ENCODE assay signal across 2 cellular contexts in the genomic region with DNA sequence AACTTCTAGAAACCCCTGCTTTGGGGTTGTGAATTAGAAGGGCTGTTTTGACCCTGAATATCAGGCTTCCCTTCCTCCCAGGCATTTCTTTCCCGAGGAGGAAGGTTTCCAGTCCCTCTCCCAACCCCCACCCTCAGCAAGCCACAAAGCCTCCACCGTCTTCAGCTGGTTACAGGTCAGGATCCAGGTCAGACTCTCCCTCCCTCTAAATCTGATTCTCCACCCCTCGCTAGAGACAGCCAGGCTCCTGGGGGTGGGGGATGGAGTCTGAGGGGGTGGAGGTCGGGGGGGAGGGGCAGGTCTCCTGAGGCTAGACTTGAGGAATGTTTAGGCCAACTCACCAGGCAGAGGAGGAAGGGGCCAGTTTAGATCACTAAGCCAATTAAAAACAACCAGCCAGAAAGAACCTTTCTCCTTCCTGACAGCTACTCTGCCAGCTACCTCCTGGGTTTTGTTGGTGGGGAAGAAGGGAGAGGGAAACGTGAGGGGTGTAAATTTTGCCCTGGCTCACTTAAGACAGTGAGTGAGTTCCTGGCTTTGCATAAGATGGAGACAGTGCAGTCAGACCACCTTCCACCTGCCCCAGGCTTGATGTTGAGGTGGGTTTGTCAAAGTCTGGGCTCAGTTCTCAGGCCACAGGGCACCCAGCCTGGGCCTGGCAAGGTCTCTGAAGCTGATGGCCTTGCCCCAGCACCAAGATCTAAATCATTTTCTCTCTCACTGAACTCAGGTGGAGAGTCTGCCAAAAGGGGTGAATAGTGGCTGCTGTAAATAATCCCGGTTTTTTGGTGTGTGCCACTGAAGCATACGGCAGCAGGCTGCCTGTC.
TF ChIP-seq lines count a peak whose summit lies in the region.

No MANE protein-coding gene starts in this region.

TF ChIP-seq in HepG2, 621 proteins besides CTCF, POLR2A, EP300 and RAD21 (continues in another document):
- TF ChIP-seq MTA1 (CRISPR knock-in tag; IDR thresholded peaks at IDR 0.05; ENCODE audit: borderline replicate concordance): 0 out of 2 replicates have a peak, but pooled peaks have one; percentile 2
- TF ChIP-seq, protein P1, sequence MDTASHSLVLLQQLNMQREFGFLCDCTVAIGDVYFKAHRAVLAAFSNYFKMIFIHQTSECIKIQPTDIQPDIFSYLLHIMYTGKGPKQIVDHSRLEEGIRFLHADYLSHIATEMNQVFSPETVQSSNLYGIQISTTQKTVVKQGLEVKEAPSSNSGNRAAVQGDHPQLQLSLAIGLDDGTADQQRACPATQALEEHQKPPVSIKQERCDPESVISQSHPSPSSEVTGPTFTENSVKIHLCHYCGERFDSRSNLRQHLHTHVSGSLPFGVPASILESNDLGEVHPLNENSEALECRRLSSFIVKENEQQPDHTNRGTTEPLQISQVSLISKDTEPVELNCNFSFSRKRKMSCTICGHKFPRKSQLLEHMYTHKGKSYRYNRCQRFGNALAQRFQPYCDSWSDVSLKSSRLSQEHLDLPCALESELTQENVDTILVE (CRISPR knock-in tag; IDR thresholded peaks at IDR 0.05): 0 out of 2 replicates have a peak, but pooled peaks have one; percentile 11
- TF ChIP-seq NCOR1 (IDR thresholded peaks at IDR 0.05; ENCODE audit: borderline replicate concordance, low read length): peak; percentile 52; the same call in 1 of the 2 replicates
- TF ChIP-seq KMT2A (CRISPR knock-in tag; IDR thresholded peaks at IDR 0.05): 0 out of 2 replicates have a peak, but pooled peaks have one; percentile 17
- TF ChIP-seq, protein P2, sequence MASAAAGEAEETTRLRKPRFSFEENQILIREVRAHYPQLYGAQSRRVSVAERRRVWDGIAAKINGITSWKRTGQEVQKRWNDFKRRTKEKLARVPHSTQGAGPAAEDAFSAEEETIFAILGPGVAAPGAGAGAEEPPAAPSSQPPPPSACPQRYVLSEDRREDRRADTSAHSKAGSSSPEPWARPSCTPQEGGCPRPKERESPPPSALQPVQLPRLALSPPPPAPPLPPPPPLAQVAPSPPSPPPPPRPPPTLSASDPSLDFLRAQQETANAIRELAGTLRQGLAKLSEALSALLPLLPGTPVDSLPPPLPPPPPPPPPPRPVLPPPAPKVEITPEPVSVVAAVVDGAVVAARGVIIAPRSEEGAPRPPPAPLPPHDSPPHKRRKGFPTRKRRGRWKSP (CRISPR knock-in tag; IDR thresholded peaks at IDR 0.05): 0 out of 2 replicates have a peak, but pooled peaks have one; percentile 12
- TF ChIP-seq ZNF350 (CRISPR knock-in tag; IDR thresholded peaks at IDR 0.05; ENCODE audit: borderline replicate concordance, low read depth): peak; percentile 40; the same call in 1 of the 2 replicates
- TF ChIP-seq HIVEP1 (CRISPR knock-in tag; IDR thresholded peaks at IDR 0.05): 0 out of 2 replicates have a peak, but pooled peaks have one; percentile 3
- TF ChIP-seq, protein P3, sequence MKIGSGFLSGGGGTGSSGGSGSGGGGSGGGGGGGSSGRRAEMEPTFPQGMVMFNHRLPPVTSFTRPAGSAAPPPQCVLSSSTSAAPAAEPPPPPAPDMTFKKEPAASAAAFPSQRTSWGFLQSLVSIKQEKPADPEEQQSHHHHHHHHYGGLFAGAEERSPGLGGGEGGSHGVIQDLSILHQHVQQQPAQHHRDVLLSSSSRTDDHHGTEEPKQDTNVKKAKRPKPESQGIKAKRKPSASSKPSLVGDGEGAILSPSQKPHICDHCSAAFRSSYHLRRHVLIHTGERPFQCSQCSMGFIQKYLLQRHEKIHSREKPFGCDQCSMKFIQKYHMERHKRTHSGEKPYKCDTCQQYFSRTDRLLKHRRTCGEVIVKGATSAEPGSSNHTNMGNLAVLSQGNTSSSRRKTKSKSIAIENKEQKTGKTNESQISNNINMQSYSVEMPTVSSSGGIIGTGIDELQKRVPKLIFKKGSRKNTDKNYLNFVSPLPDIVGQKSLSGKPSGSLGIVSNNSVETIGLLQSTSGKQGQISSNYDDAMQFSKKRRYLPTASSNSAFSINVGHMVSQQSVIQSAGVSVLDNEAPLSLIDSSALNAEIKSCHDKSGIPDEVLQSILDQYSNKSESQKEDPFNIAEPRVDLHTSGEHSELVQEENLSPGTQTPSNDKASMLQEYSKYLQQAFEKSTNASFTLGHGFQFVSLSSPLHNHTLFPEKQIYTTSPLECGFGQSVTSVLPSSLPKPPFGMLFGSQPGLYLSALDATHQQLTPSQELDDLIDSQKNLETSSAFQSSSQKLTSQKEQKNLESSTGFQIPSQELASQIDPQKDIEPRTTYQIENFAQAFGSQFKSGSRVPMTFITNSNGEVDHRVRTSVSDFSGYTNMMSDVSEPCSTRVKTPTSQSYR (CRISPR knock-in tag; IDR thresholded peaks at IDR 0.05; ENCODE audit: borderline replicate concordance): peak; percentile 49; the same call in 1 of the 2 replicates
- TF ChIP-seq SPEN (CRISPR knock-in tag; IDR thresholded peaks at IDR 0.05; ENCODE audit: low read depth): 0 out of 2 replicates have a peak, but pooled peaks have one; percentile 12
- TF ChIP-seq ZNF761 (CRISPR knock-in tag; conservative IDR thresholded peaks at IDR 0.05): 0 out of 2 replicates have a peak, but pooled peaks have one; percentile 16
- 0 out of 2 replicates have a peak, but pooled peaks have one; percentile 0 for TF ChIP-seq HDAC2 (CRISPR knock-in tag; IDR thresholded peaks at IDR 0.05)
- no peak for TF ChIP-seq RFX1 (IDR thresholded peaks at IDR 0.05)
- TF ChIP-seq FOXO1 (CRISPR knock-in tag; IDR thresholded peaks at IDR 0.05): no peak
- TF ChIP-seq, protein P4, sequence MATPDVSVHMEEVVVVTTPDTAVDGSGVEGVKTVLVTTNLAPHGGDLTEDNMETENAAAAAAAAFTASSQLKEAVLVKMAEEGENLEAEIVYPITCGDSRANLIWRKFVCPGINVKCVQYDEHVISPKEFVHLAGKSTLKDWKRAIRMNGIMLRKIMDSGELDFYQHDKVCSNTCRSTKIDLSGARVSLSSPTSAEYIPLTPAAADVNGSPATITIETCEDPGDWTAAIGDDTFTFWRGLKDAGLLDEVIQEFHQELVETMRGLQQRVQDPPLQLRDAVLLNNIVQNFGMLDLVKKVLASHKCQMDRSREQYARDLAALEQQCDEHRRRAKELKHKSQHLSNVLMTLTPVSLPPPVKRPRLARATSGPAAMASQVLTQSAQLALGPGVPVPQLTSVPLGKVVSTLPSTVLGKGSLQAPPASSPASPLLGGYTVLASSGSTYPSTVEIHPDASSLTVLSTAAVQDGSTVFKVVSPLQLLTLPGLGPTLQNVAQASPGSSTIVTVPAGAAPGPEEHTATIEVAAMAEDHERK (CRISPR knock-in tag; IDR thresholded peaks at IDR 0.05; ENCODE audit: low read depth): no peak
- TF ChIP-seq, protein P5, sequence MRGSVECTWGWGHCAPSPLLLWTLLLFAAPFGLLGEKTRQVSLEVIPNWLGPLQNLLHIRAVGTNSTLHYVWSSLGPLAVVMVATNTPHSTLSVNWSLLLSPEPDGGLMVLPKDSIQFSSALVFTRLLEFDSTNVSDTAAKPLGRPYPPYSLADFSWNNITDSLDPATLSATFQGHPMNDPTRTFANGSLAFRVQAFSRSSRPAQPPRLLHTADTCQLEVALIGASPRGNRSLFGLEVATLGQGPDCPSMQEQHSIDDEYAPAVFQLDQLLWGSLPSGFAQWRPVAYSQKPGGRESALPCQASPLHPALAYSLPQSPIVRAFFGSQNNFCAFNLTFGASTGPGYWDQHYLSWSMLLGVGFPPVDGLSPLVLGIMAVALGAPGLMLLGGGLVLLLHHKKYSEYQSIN (CRISPR knock-in tag; IDR thresholded peaks at IDR 0.05; ENCODE audit: borderline replicate concordance): no peak

TF ChIP-seq in K562, 482 proteins besides CTCF, POLR2A, EP300 and RAD21 (continues in another document):
- TF ChIP-seq GABPA (tag; conservative IDR thresholded peaks at IDR 0.05; ENCODE audit: low read depth) (no peak), ZNF584 (CRISPR knock-in tag; IDR thresholded peaks at IDR 0.05; ENCODE audit: low read depth) (no peak), KDM1A (IDR thresholded peaks at IDR 0.05) (peak in 1 of 2 experiments; percentile 48; a peak in 1 of 4 replicates), HNRNPK (IDR thresholded peaks at IDR 0.05; ENCODE audit: low read depth, low read length, poor library complexity, severe bottlenecking) (no peak), SRSF1 (IDR thresholded peaks at IDR 0.05; ENCODE audit: low read depth, low read length) (no peak), ZNF586 (CRISPR knock-in tag; conservative IDR thresholded peaks at IDR 0.05) (no peak), ELF4 (CRISPR knock-in tag; IDR thresholded peaks at IDR 0.05) (no peak), RBM14 (IDR thresholded peaks at IDR 0.05; ENCODE audit: borderline replicate concordance, insufficient read depth, low read depth, low read length) (no peak), NR2C2 (CRISPR knock-in tag; IDR thresholded peaks at IDR 0.05) (no peak), NR2C2 (tag; IDR thresholded peaks at IDR 0.05) (peak; percentile 51; the same call in 1 of the 2 replicates), PCBP1 (IDR thresholded peaks at IDR 0.05; ENCODE audit: low read depth, low read length, poor library complexity, severe bottlenecking) (no peak)
- TF ChIP-seq, protein P6, sequence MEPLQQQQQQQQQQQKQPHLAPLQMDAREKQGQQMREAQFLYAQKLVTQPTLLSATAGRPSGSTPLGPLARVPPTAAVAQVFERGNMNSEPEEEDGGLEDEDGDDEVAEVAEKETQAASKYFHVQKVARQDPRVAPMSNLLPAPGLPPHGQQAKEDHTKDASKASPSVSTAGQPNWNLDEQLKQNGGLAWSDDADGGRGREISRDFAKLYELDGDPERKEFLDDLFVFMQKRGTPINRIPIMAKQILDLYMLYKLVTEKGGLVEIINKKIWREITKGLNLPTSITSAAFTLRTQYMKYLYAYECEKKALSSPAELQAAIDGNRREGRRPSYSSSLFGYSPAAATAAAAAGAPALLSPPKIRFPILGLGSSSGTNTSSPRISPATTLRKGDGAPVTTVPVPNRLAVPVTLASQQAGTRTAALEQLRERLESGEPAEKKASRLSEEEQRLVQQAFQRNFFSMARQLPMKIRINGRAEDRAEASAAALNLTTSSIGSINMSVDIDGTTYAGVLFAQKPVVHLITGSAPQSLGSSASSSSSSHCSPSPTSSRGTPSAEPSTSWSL (CRISPR knock-in tag; IDR thresholded peaks at IDR 0.05; ENCODE audit: borderline replicate concordance): no peak
- TF ChIP-seq, protein P7, sequence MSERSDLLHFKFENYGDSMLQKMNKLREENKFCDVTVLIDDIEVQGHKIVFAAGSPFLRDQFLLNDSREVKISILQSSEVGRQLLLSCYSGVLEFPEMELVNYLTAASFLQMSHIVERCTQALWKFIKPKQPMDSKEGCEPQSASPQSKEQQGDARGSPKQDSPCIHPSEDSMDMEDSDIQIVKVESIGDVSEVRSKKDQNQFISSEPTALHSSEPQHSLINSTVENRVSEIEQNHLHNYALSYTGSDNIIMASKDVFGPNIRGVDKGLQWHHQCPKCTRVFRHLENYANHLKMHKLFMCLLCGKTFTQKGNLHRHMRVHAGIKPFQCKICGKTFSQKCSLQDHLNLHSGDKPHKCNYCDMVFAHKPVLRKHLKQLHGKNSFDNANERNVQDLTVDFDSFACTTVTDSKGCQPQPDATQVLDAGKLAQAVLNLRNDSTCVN (CRISPR knock-in tag; IDR thresholded peaks at IDR 0.05): no peak
- TF ChIP-seq, protein P8, sequence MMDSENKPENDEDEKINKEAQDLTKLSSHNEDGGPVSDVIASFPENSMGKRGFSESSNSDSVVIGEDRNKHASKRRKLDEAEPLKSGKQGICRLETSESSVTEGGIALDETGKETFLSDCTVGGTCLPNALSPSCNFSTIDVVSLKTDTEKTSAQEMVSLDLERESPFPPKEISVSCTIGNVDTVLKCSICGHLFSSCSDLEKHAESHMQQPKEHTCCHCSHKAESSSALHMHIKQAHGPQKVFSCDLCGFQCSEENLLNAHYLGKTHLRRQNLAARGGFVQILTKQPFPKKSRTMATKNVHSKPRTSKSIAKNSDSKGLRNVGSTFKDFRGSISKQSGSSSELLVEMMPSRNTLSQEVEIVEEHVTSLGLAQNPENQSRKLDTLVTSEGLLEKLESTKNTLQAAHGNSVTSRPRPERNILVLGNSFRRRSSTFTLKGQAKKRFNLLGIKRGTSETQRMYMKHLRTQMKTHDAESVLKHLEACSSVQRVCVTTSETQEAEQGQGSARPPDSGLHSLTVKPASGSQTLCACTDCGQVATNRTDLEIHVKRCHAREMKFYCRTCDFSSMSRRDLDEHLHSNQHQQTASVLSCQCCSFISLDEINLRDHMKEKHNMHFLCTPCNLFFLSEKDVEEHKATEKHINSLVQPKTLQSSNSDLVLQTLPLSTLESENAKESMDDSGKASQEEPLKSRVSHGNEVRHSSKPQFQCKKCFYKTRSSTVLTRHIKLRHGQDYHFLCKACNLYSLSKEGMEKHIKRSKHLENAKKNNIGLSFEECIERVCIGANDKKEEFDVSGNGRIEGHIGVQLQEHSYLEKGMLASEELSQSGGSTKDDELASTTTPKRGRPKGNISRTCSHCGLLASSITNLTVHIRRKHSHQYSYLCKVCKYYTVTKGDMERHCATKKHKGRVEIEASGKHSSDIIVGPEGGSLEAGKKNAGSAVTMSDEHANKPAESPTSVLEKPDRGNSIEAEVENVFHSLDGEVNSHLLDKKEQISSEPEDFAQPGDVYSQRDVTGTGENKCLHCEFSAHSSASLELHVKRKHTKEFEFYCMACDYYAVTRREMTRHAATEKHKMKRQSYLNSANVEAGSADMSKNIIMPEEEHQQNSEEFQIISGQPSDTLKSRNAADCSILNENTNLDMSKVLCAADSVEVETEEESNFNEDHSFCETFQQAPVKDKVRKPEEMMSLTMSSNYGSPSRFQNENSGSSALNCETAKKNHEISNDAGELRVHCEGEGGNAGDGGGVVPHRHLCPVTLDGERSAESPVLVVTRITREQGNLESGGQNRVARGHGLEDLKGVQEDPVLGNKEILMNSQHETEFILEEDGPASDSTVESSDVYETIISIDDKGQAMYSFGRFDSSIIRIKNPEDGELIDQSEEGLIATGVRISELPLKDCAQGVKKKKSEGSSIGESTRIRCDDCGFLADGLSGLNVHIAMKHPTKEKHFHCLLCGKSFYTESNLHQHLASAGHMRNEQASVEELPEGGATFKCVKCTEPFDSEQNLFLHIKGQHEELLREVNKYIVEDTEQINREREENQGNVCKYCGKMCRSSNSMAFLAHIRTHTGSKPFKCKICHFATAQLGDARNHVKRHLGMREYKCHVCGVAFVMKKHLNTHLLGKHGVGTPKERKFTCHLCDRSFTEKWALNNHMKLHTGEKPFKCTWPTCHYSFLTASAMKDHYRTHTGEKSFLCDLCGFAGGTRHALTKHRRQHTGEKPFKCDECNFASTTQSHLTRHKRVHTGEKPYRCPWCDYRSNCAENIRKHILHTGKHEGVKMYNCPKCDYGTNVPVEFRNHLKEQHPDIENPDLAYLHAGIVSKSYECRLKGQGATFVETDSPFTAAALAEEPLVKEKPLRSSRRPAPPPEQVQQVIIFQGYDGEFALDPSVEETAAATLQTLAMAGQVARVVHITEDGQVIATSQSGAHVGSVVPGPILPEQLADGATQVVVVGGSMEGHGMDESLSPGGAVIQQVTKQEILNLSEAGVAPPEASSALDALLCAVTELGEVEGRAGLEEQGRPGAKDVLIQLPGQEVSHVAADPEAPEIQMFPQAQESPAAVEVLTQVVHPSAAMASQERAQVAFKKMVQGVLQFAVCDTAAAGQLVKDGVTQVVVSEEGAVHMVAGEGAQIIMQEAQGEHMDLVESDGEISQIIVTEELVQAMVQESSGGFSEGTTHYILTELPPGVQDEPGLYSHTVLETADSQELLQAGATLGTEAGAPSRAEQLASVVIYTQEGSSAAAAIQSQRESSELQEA (IDR thresholded peaks at IDR 0.05; ENCODE audit: low read depth): no peak
- TF ChIP-seq, protein P9, sequence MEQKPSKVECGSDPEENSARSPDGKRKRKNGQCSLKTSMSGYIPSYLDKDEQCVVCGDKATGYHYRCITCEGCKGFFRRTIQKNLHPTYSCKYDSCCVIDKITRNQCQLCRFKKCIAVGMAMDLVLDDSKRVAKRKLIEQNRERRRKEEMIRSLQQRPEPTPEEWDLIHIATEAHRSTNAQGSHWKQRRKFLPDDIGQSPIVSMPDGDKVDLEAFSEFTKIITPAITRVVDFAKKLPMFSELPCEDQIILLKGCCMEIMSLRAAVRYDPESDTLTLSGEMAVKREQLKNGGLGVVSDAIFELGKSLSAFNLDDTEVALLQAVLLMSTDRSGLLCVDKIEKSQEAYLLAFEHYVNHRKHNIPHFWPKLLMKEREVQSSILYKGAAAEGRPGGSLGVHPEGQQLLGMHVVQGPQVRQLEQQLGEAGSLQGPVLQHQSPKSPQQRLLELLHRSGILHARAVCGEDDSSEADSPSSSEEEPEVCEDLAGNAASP (IDR thresholded peaks at IDR 0.05): no peak
